9 cellular contexts compared by ENCODE assay signal in genomic region chr2:166180951-166181812, GRCh38. TPM values are rescaled to one million over a fixed set of nuclear protein-coding genes. Genes with fewer than 3 reads are reported as not detected.
A peak's percentile ranks its signal among the peaks of the same experiment; 100 is the strongest.
DNase-seq lines count a peak whose midpoint lies in the region; ATAC-seq and TF ChIP-seq lines count a peak whose summit lies in the region.
"Had no signal": no experiment of that assay in that cellular context is flagged by ENCODE, and none has a peak within 500 bp of the region (broad histone marks: within the 10 kb centered on the region; RNA-seq: fewer than 3 reads in every experiment).

No MANE protein-coding gene starts in this region.

- peaks cover 17% of the 10 kb centered on the region for H3K4me1 Mint-ChIP-seq in MCF 10A (ENCODE audit: insufficient read depth, unreplicated experiment)

- ATAC-seq in GM21723 (IDR thresholded peaks at IDR 0.05; ENCODE audit: unreplicated experiment): peak; percentile 96

- no peak overlapping the region for H3K27ac Mint-ChIP-seq in MCF 10A (ENCODE audit: low read depth, unreplicated experiment)

- CTCF ChIA-PET in MCF 10A (lab: Yijun Ruan, JAX): interaction anchor here (0.5 to 6.1 kb wide), 35 partner anchors 9 to 337 kb away, joined by 3 to 36 read pairs (median 4); partner anchors contain the start of genes SCN1A, SCN9A and TTC21B

- H3K9ac ChIP-seq in NT2/D1 (ENCODE audit: insufficient read length, low read depth): no peak overlapping the region

- no peak overlapping the region for H3K4me3 Mint-ChIP-seq in MCF 10A (ENCODE audit: unreplicated experiment)

- H3K9me3 ChIP-seq in NT2/D1 (ENCODE audit: insufficient read depth, low read length): no peaks in the 10 kb centered on the region

- no peaks in the 10 kb centered on the region for H3K4me1 ChIP-seq in NT2/D1 (ENCODE audit: insufficient read depth, insufficient read length)

- no peaks in the 10 kb centered on the region for H3K36me3 ChIP-seq in NT2/D1 (ENCODE audit: insufficient read depth, insufficient read length, low read length)
- H3K36me3 ChIP-seq in kidney epithelial cell (ENCODE audit: control insufficient read depth, insufficient read depth, low read length): no peaks in the 10 kb centered on the region

- DNase-seq in NCI-H524 (lab: John Stamatoyannopoulos, UW) (peak; percentile 32 to 65), NCI-H524 treated with DMSO at 0.1 percent for 48 hours (lab: John Stamatoyannopoulos, UW) (no peak), HS-5 (ENCODE audit: low read depth) (peak; percentile 13), NT2/D1 (ENCODE audit: low read depth, low spot score) (peak; percentile 36), MCF 10A (ENCODE audit: unreplicated experiment) (peak; percentile 67), kidney epithelial cell (ENCODE audit: low read depth) (no peak), substantia nigra (lab: John Stamatoyannopoulos, UW) (peak in 25 of 49 donors; percentile 2 to 37 (median 9))

- no peaks in the 10 kb centered on the region for H3K36me3 Mint-ChIP-seq in MCF 10A (ENCODE audit: insufficient read depth, unreplicated experiment)

- H3K27me3 Mint-ChIP-seq in MCF 10A (ENCODE audit: insufficient read depth, unreplicated experiment): peaks cover 11% of the 10 kb centered on the region

- intact Hi-C loops in MCF 10A (cut with micrococcal nuclease): loop anchor here (5.0 kb wide), 2 partner anchors 124 to 196 kb away; partner anchors contain the start of gene SCN9A

- H3K27me3 ChIP-seq in NT2/D1 (ENCODE audit: insufficient read depth, insufficient read length) (no peaks in the 10 kb centered on the region), kidney epithelial cell (ENCODE audit: control insufficient read depth, insufficient read depth, low read length) (no peaks in the 10 kb centered on the region)

- POLR2A ChIA-PET in MCF 10A (lab: Yijun Ruan, JAX): interaction anchor here (0.6 to 1.0 kb wide), 2 partner anchors 240 to 663 kb away, joined by 3 to 5 read pairs; no protein-coding TSS in a partner anchor

- BruUV-seq in MCF 10A (replicated peaks; lab: Mats Ljungman, UMichigan): no TSS peak

- H3K9me3 Mint-ChIP-seq in MCF 10A (ENCODE audit: unreplicated experiment): no peaks in the 10 kb centered on the region

- no peak overlapping the region for H3K27ac ChIP-seq in substantia nigra (ENCODE audit: low read depth, low read length, poor library complexity, severe bottlenecking)
- H3K27ac ChIP-seq: epithelial cell of prostate had no signal

- H3K4me3 ChIP-seq in NT2/D1 (ENCODE audit: insufficient read length, low read depth) (no peak overlapping the region), kidney epithelial cell (ENCODE audit: low read depth, low read length) (no peak overlapping the region)

- TF ChIP-seq CTCF in MCF 10A (IDR thresholded peaks at IDR 0.05; ENCODE audit: unreplicated experiment) (peak; percentile 51), kidney epithelial cell (IDR thresholded peaks at IDR 0.05; ENCODE audit: insufficient read depth, low read length, poor library complexity, severe bottlenecking) (peak; percentile 59)

RNA-seq across cellular contexts. Expression of gene SCN1A, which starts 53.4 kb away (rescaled TPM):
- not detected in 2 replicates for total RNA-seq in MCF 10A (2022)
- not detected in 2 replicates for total RNA-seq in kidney epithelial cell

Comparison
In these comparisons a context has a peak if more than half of its experiments do, and no peak if none do; other contexts are left out.
1. DNase-seq: peak in NCI-H524 (2 of 2), HS-5 (single experiment), NT2/D1 (single experiment), MCF 10A (single experiment) and substantia nigra (25 of 49); none in NCI-H524 treated with DMSO at 0.1 percent for 48 hours (single experiment) and kidney epithelial cell (single experiment).